ENCODE assay signal across 8 cellular contexts in the genomic region with DNA sequence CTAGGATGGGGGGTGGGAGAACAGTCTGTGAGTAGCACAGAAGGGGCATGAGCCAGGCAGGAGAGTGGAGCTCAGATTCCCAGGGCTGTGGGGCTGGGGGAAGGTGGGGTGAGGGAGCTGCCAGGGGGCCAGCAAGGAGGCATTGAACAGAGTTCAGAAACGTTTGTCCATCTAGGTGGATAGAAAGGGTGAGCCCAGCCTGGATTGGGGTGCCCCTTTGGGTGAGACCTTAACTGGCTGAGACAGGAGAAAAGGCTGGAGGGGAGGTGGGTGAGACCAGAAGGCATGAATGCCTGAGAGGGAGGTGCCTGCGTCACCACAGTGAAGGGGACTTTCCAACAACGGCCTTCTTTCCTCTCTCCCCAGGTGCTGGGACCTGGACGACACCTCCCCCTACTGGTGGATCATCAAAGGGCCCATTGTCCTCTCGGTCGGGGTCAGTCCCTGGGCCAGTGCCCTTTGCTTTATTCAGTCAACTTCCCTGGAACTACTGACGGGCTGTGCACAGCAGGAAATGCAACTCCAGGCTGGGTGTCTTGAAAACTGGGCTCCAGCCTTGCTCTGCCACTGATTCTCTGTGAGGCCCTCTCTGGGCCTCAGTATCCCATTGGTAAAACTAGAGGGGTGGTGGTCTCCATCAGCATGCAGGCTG. TPM values are rescaled to one million over a fixed set of nuclear protein-coding genes. Genes with fewer than 3 reads are reported as not detected.
DNase-seq lines count a peak whose midpoint lies in the region; ATAC-seq and TF ChIP-seq lines count a peak whose summit lies in the region.

No MANE protein-coding gene starts in this region.

- no peak for TF ChIP-seq POLR2A in vagina (IDR thresholded peaks at IDR 0.05)

- peak; percentile 90 for ATAC-seq in GM19468 (IDR thresholded peaks at IDR 0.05; ENCODE audit: extremely low read depth, unreplicated experiment)
- peak; percentile 99 for ATAC-seq in HG03439 (IDR thresholded peaks at IDR 0.05; ENCODE audit: unreplicated experiment)
- peak; percentile 43; the same call in 2 of the 3 replicates for ATAC-seq in RWPE2 (ENCODE audit: low read depth)

- no peak overlapping the region for H3K9ac ChIP-seq in mesenchymal stem cell (ENCODE audit: low read length)

- peak overlapping the region in 1 of 2 experiments; percentile 50 for H3K14ac ChIP-seq in mesenchymal stem cell (ENCODE audit: low read length in 2 of 2)

- H2BK15ac ChIP-seq in mesenchymal stem cell (ENCODE audit: low read depth, poor library complexity, severe bottlenecking): no peak overlapping the region

- WGBS in mesenchymal stem cell: 17% methylated on average over 7 of the region's 7 CpGs

- no peak overlapping the region for H2BK12ac ChIP-seq in mesenchymal stem cell (ENCODE audit: low read length in 2 of 2)

- no peak overlapping the region for H3K18ac ChIP-seq in mesenchymal stem cell (ENCODE audit: low read depth in 1 of 2, low read length in 2 of 2)

- no peak overlapping the region for H4K8ac ChIP-seq in mesenchymal stem cell (ENCODE audit: low read length)

- H3K23ac ChIP-seq in mesenchymal stem cell (ENCODE audit: low read length in 2 of 2): no peak overlapping the region

- DNase-seq in DMS 273 (lab: John Stamatoyannopoulos, UW; ENCODE audit: unreplicated experiment) (peak; percentile 82), DMS 273 treated with DMSO at 0.1 percent for 48 hours (lab: John Stamatoyannopoulos, UW) (no peak), RWPE2 (ENCODE audit: low spot score) (no peak), coronary artery (ENCODE audit: low spot score) (peak; percentile 73), mesenchymal stem cell (peak; percentile 53), vagina (ENCODE audit: extremely low spot score in 2 of 2) (peak; percentile 62 to 79)

- intact Hi-C loops in vagina (cut with DNase I): loop anchor here (5.0 kb wide), 1 partner anchor 172 kb away; no protein-coding TSS in a partner anchor

- no peaks in the 10 kb centered on the region for H3K9me3 ChIP-seq in RWPE2 (ENCODE audit: severe bottlenecking)
- H3K9me3 ChIP-seq in mesenchymal stem cell (ENCODE audit: control insufficient read depth, low read length): no peaks in the 10 kb centered on the region
- no peaks in the 10 kb centered on the region for H3K9me3 ChIP-seq in vagina

- no peak overlapping the region for H2BK5ac ChIP-seq in mesenchymal stem cell (ENCODE audit: low read depth, low read length, poor library complexity, severe bottlenecking)

- H2BK120ac ChIP-seq in mesenchymal stem cell (ENCODE audit: low read depth, low read length): no peak overlapping the region

- no peak overlapping the region for H3K4ac ChIP-seq in mesenchymal stem cell (ENCODE audit: low read depth in 1 of 2, low read length in 2 of 2)

- H2AFZ ChIP-seq in mesenchymal stem cell (ENCODE audit: low read depth, low read length): no peak overlapping the region

- H3K36me3 ChIP-seq in RWPE2 (ENCODE audit: low read depth) (no peaks in the 10 kb centered on the region), mesenchymal stem cell (ENCODE audit: control insufficient read depth in 1 of 2, insufficient read depth in 2 of 2, low read depth in 1 of 2, low read length in 2 of 2) (peaks cover 0 to 3% of the 10 kb centered on the region in 2 experiments), vagina (no peaks in the 10 kb centered on the region)

- H3K4me2 ChIP-seq in mesenchymal stem cell (ENCODE audit: low read length, poor library complexity, severe bottlenecking): no peak overlapping the region

- H3K27ac ChIP-seq in RWPE2 (ENCODE audit: poor library complexity, severe bottlenecking) (no peak overlapping the region), coronary artery (no peak overlapping the region), mesenchymal stem cell (ENCODE audit: low read length, poor library complexity, severe bottlenecking) (no peak overlapping the region), vagina (no peak overlapping the region)

- H3K4me3 ChIP-seq in RWPE2 (ENCODE audit: severe bottlenecking) (no peak overlapping the region), coronary artery (no peak overlapping the region), mesenchymal stem cell (ENCODE audit: insufficient read depth in 1 of 2, low read depth in 1 of 2, low read length in 2 of 2) (no peak overlapping the region), vagina (no peak overlapping the region)

- H4K91ac ChIP-seq in mesenchymal stem cell (ENCODE audit: low read length): no peak overlapping the region

- H3K27me3 ChIP-seq in RWPE2 (ENCODE audit: insufficient read depth, poor library complexity, severe bottlenecking): no peaks in the 10 kb centered on the region
- peaks cover 21 to 64% of the 10 kb centered on the region in 2 experiments for H3K27me3 ChIP-seq in mesenchymal stem cell (ENCODE audit: control insufficient read depth in 1 of 2, insufficient read depth in 1 of 2, low read length in 2 of 2)
- H3K27me3 ChIP-seq in vagina: no peaks in the 10 kb centered on the region

- peak overlapping the region; percentile 25 for H2AK5ac ChIP-seq in mesenchymal stem cell (ENCODE audit: low read length, severe bottlenecking)

- no peaks in the 10 kb centered on the region for H3K79me1 ChIP-seq in mesenchymal stem cell (replicated peaks; ENCODE audit: low read length, poor library complexity, severe bottlenecking)

- TF ChIP-seq CTCF in RWPE2 (IDR thresholded peaks at IDR 0.05; ENCODE audit: poor library complexity, severe bottlenecking) (peak; percentile 33), coronary artery (IDR thresholded peaks at IDR 0.05) (peak; percentile 62), vagina (IDR thresholded peaks at IDR 0.05) (peak; percentile 27 to 39 (median 32))

- H3K4me1 ChIP-seq in RWPE2 (ENCODE audit: insufficient read depth, poor library complexity, severe bottlenecking) (no peaks in the 10 kb centered on the region), mesenchymal stem cell (ENCODE audit: control insufficient read depth, insufficient read depth, low read depth, low read length) (peaks cover 10% of the 10 kb centered on the region), vagina (no peaks in the 10 kb centered on the region)

RNA-seq across cellular contexts. Expression of a gene that starts 11.0 kb away (rescaled TPM):
- not detected for polyA plus RNA-seq in mesenchymal stem cell (2013, experiment 1 of 2)
- not detected for polyA plus RNA-seq in mesenchymal stem cell (2013, experiment 2 of 2)
- total RNA-seq in vagina: not detected

Comparison
In these comparisons a context has a peak if more than half of its experiments do, and no peak if none do; other contexts are left out.
1. DNase-seq: peak in DMS 273 (single experiment), coronary artery (single experiment), mesenchymal stem cell (single experiment) and vagina (2 of 2); none in DMS 273 treated with DMSO at 0.1 percent for 48 hours (single experiment) and RWPE2 (single experiment).
2. ATAC-seq: peak in every context shown above with its lines; median percentile 99 in HG03439; 90 in GM19468; 43 in RWPE2.
3. Peak in every context shown above with its lines, with median percentiles within 50 percentile points of each other: CTCF ChIP-seq.